11 cellular contexts compared by ENCODE assay signal in genomic region chr2:219248845-219249202, GRCh38. TPM values are rescaled to one million over a fixed set of nuclear protein-coding genes. Genes with fewer than 3 reads are reported as not detected.
DNase-seq lines count a peak whose midpoint lies in the region; ATAC-seq and TF ChIP-seq lines count a peak whose summit lies in the region.
"Had no signal": no experiment of that assay in that cellular context is flagged by ENCODE, and none has a peak within 500 bp of the region (broad histone marks: within the 10 kb centered on the region; RNA-seq: fewer than 3 reads in every experiment).

No MANE protein-coding gene starts in this region.

- no peaks in the 10 kb centered on the region for H3K27me3 Mint-ChIP-seq in activated CD8-positive, alpha-beta memory T cell treated with anti-CD3 and anti-CD28 coated beads, Interleukin-2, amount 10 ng/mL, durations not matched to agents 7 days and 5 days

- H3K27ac ChIP-seq in lower lobe of right lung = peak overlapping the region; percentile 91
- peak overlapping the region; percentile 86 to 92 for H3K27ac ChIP-seq in tibial artery

- ATAC-seq in activated CD8-positive, alpha-beta memory T cell treated with anti-CD3 and anti-CD28 coated beads, Interleukin-2, amount 10 ng/mL, durations not matched to agents 7 days and 5 days = no peak
- ATAC-seq in lower lobe of right lung (no peak), HG03571 (IDR thresholded peaks at IDR 0.05; ENCODE audit: unreplicated experiment) (no peak), HG02884 (IDR thresholded peaks at IDR 0.05; ENCODE audit: unreplicated experiment) (no peak)

- peak overlapping the region; percentile 77 for H3K9ac ChIP-seq in adipocyte (ENCODE audit: low read length)

- intact Hi-C loops in lower lobe of right lung (cut with DNase I) = no loop called here
- intact Hi-C loops in tibial artery (cut with DNase I; ENCODE audit: low total_unique reads) = no loop called here

- peaks cover 60% of the 10 kb centered on the region for H3K36me3 Mint-ChIP-seq in activated CD8-positive, alpha-beta memory T cell treated with anti-CD3 and anti-CD28 coated beads, Interleukin-2, amount 10 ng/mL, durations not matched to agents 7 days and 5 days

- H3K4me1 ChIP-seq in adipocyte (ENCODE audit: control insufficient read depth, insufficient read depth, low read length) (peaks cover 62% of the 10 kb centered on the region), lower lobe of right lung (peaks cover 75% of the 10 kb centered on the region), tibial artery (peaks cover 0 to 80% (median 69%) of the 10 kb centered on the region in 4 donors)

- peaks cover 13% of the 10 kb centered on the region for H3K36me3 ChIP-seq in adipocyte (ENCODE audit: control insufficient read depth, insufficient read depth, low read length, severe bottlenecking)
- peaks cover 28% of the 10 kb centered on the region for H3K36me3 ChIP-seq in lower lobe of right lung
- H3K36me3 ChIP-seq in tibial artery = peaks cover 9 to 37% (median 29%) of the 10 kb centered on the region in 3 donors
- H3K36me3 ChIP-seq: BE2C had no signal

- H3K27me3 ChIP-seq in adipocyte (replicated peaks; ENCODE audit: control insufficient read depth, insufficient read depth, low read length) (no peaks in the 10 kb centered on the region), lower lobe of right lung (ENCODE audit: low read depth) (no peaks in the 10 kb centered on the region), tibial artery (no peaks in the 10 kb centered on the region)

- no peak for DNase-seq in activated CD8-positive, alpha-beta memory T cell treated with anti-CD3 and anti-CD28 coated beads, Interleukin-2, amount 10 ng/mL, durations not matched to agents 7 days and 5 days
- DNase-seq in activated CD8-positive, alpha-beta memory T cell treated with anti-CD3 and anti-CD28 coated beads, Interleukin-2, amount 50 U/mL, for 4 hours = no peak
- DNase-seq in adipocyte (ENCODE audit: low read depth) = no peak
- no peak for DNase-seq in lower lobe of right lung
- DNase-seq in tibial artery = no peak
- no peak for DNase-seq in stimulated activated CD4-positive, alpha-beta T cell treated with anti-CD3 and anti-CD28 coated beads, Interleukin-12 subunit alpha, Interleukin-12 subunit beta, amount 100 ng/mL, for 4 hours
- DNase-seq: stimulated activated CD4-positive, alpha-beta T cell treated with anti-CD3 and anti-CD28 coated beads, Interleukin-2, amount 100 ng/mL, for 48 hours had no signal

- peaks cover 77% of the 10 kb centered on the region for H3K4me1 Mint-ChIP-seq in activated CD8-positive, alpha-beta memory T cell treated with anti-CD3 and anti-CD28 coated beads, Interleukin-2, amount 10 ng/mL, durations not matched to agents 7 days and 5 days

- H3K27ac Mint-ChIP-seq in activated CD8-positive, alpha-beta memory T cell treated with anti-CD3 and anti-CD28 coated beads, Interleukin-2, amount 10 ng/mL, durations not matched to agents 7 days and 5 days = peak overlapping the region; percentile 100

- TF ChIP-seq CTCF in lower lobe of right lung (IDR thresholded peaks at IDR 0.05) (no peak), tibial artery (IDR thresholded peaks at IDR 0.05) (no peak)

- no peaks in the 10 kb centered on the region for H3K9me3 Mint-ChIP-seq in activated CD8-positive, alpha-beta memory T cell treated with anti-CD3 and anti-CD28 coated beads, Interleukin-2, amount 10 ng/mL, durations not matched to agents 7 days and 5 days (ENCODE audit: low read depth)

- H3K9me3 ChIP-seq in adipocyte (ENCODE audit: control insufficient read depth, low read length) (no peaks in the 10 kb centered on the region), lower lobe of right lung (no peaks in the 10 kb centered on the region), tibial artery (no peaks in the 10 kb centered on the region)
- H3K9me3 ChIP-seq: BE2C had no signal

- CTCF ChIA-PET in activated CD8-positive, alpha-beta memory T cell treated with anti-CD3 and anti-CD28 coated beads, Interleukin-2, amount 10 ng/mL, durations not matched to agents 7 days and 5 days (lab: Charles Lee) = interaction anchor here (1.1 to 3.5 kb wide), 9 partner anchors 19 to 89 kb away, joined by 4 to 31 read pairs (median 7); partner anchors contain the start of genes ANKZF1, ATG9A, CNPPD1 and DNAJB2

- H3K4me3 Mint-ChIP-seq in activated CD8-positive, alpha-beta memory T cell treated with anti-CD3 and anti-CD28 coated beads, Interleukin-2, amount 10 ng/mL, durations not matched to agents 7 days and 5 days = peak overlapping the region; percentile 99

- H3K4me3 ChIP-seq in adipocyte (ENCODE audit: low read length) (peak overlapping the region; percentile 26), lower lobe of right lung (peak overlapping the region; percentile 41), tibial artery (peak overlapping the region; percentile 5 to 23)

RNA-seq across cellular contexts. Expression of gene STK16, which starts 3.5 kb away (rescaled TPM):
- total RNA-seq in activated CD8-positive, alpha-beta memory T cell treated with anti-CD3 and anti-CD28 coated beads, Interleukin-2, amount 10 ng/mL, durations not matched to agents 7 days and 5 days = 10 to 100 TPM; 37.3 to 41.7 TPM
- 26.7 TPM for total RNA-seq in lower lobe of right lung

RNA-seq across cellular contexts. Expression of gene GLB1L, which starts 3.6 kb away (rescaled TPM):
- 1 to 10 TPM; 4.3 to 4.9 TPM for total RNA-seq in activated CD8-positive, alpha-beta memory T cell treated with anti-CD3 and anti-CD28 coated beads, Interleukin-2, amount 10 ng/mL, durations not matched to agents 7 days and 5 days
- 12.6 TPM for total RNA-seq in lower lobe of right lung

RNA-seq across cellular contexts. Expression of gene TUBA4B, which starts 4.2 kb away (rescaled TPM):
- total RNA-seq in activated CD8-positive, alpha-beta memory T cell treated with anti-CD3 and anti-CD28 coated beads, Interleukin-2, amount 10 ng/mL, durations not matched to agents 7 days and 5 days = not detected
- 3.5 TPM for total RNA-seq in lower lobe of right lung
- total RNA-seq: LHCN-M2 had no signal

RNA-seq across cellular contexts. Expression of gene TUBA4A, which starts 4.9 kb away (rescaled TPM):
- total RNA-seq in activated CD8-positive, alpha-beta memory T cell treated with anti-CD3 and anti-CD28 coated beads, Interleukin-2, amount 10 ng/mL, durations not matched to agents 7 days and 5 days = 100 to 1,000 TPM; 244 to 337 TPM
- total RNA-seq in lower lobe of right lung = 35.0 TPM

RNA-seq across cellular contexts. Expression of gene ANKZF1, which starts 19.2 kb away (rescaled TPM):
- total RNA-seq in activated CD8-positive, alpha-beta memory T cell treated with anti-CD3 and anti-CD28 coated beads, Interleukin-2, amount 10 ng/mL, durations not matched to agents 7 days and 5 days = 100 to 1,000 TPM in 1 of 2 experiments, 10 to 100 TPM in 1; 89.4 to 105 TPM
- total RNA-seq in lower lobe of right lung = 46.1 TPM
